Comparison of ENCODE assay signal across 24 cellular contexts in genomic region chr3:17287006-17287689, GRCh38.
DNase-seq lines count a peak whose midpoint lies in the region; ATAC-seq, FAIRE-seq and TF ChIP-seq lines count a peak whose summit lies in the region.
"Had no signal": no experiment of that assay in that cellular context is flagged by ENCODE, and none has a peak within 500 bp of the region (broad histone marks: within the 10 kb centered on the region; RNA-seq: fewer than 3 reads in every experiment).

No MANE protein-coding gene starts in this region.

- no peak for TF ChIP-seq POLR2A in heart left ventricle (IDR thresholded peaks at IDR 0.05)

- H3K27me3 ChIP-seq in heart left ventricle: no peaks in the 10 kb centered on the region
- H3K27me3 ChIP-seq in pancreas: no peaks in the 10 kb centered on the region
- H3K27me3 ChIP-seq: BE2C had no signal

- peak in 3 of 4 donors; percentile 41 to 77 (median 45) for ATAC-seq in heart left ventricle
- no peak for ATAC-seq in pancreas
- ATAC-seq: HCT116 had no signal

- TF ChIP-seq CTCF in heart left ventricle (IDR thresholded peaks at IDR 0.05) (no peak), pancreas (IDR thresholded peaks at IDR 0.05) (no peak)

- WGBS in heart left ventricle, 4 donors: 48 to 69% (median 66%) methylated on average over 5 of the region's 5 CpGs
- 75 to 81% methylated on average over 5 of the region's 5 CpGs for WGBS in pancreas, 2 donors

- H3K4me3 ChIP-seq in heart left ventricle: no peak overlapping the region
- H3K4me3 ChIP-seq in pancreas: no peak overlapping the region

- H3K36me3 ChIP-seq in heart left ventricle: peaks cover 0 to 16% (median 3%) of the 10 kb centered on the region in 9 donors
- no peaks in the 10 kb centered on the region for H3K36me3 ChIP-seq in pancreas
- H3K36me3 ChIP-seq: BE2C had no signal

- no peak for DNase-seq in heart left ventricle
- no peak for DNase-seq in cardiac septum (ENCODE audit: low spot score)
- DNase-seq in astrocyte of the hippocampus (ENCODE audit: low read depth, low spot score): peak; percentile 36
- peak; percentile 48 for DNase-seq in myocyte (ENCODE audit: low read depth)
- DNase-seq in pancreas: no peak
- no peak for DNase-seq in DMS53 treated with DMSO at 0.1 percent for 48 hours (lab: John Stamatoyannopoulos, UW; ENCODE audit: unreplicated experiment)
- DNase-seq in NCI-H774 (lab: John Stamatoyannopoulos, UW): no peak
- DNase-seq: ACHN; BE2C; C1 segment of cervical spinal cord; CD4-positive, CD25-positive, alpha-beta regulatory T cell; CD8-positive, alpha-beta memory T cell; COR-L47; DMS 273 treated with DMSO at 0.1 percent for 48 hours; DMS53; GDM1; GOT3; H7; HFFc6 had no signal

- H3K4me1 ChIP-seq in heart left ventricle (peaks cover 0 to 14% (median 0%) of the 10 kb centered on the region in 12 donors), pancreas (no peaks in the 10 kb centered on the region)
- H3K4me1 ChIP-seq: BE2C had no signal

- H3K27ac ChIP-seq in heart left ventricle: peak overlapping the region in 4 of 12 donors; percentile 1 to 39 (median 12)
- no peak overlapping the region for H3K27ac ChIP-seq in pancreas
- H3K27ac ChIP-seq: HL-60 had no signal

- FAIRE-seq in pancreas (lab: Jason Lieb, UNC): no peak
- FAIRE-seq: A204.1, GM12892, GM18507 had no signal

- intact Hi-C loops in heart left ventricle (cut with DNase I) (no loop called here), cardiac septum (cut with DNase I) (no loop called here), pancreas (cut with DNase I) (no loop called here)

- no peaks in the 10 kb centered on the region for H3K9me3 ChIP-seq in heart left ventricle
- H3K9me3 ChIP-seq in pancreas: no peaks in the 10 kb centered on the region
- H3K9me3 ChIP-seq: BE2C had no signal

Comparison
In these comparisons a context has a peak if more than half of its experiments do, and no peak if none do; other contexts are left out.
1. ATAC-seq: peak in heart left ventricle (3 of 4); none in pancreas (0 of 4).
2. DNase-seq: peak in astrocyte of the hippocampus (single experiment) and myocyte (single experiment); none in heart left ventricle (0 of 5), cardiac septum (single experiment), pancreas (0 of 6), DMS53 treated with DMSO at 0.1 percent for 48 hours (single experiment) and NCI-H774 (single experiment).